Comparison of ENCODE assay signal across 8 cellular contexts in genomic region chr16:68528686-68529379, GRCh38. TPM values are rescaled to one million over a fixed set of nuclear protein-coding genes. Genes with fewer than 3 reads are reported as not detected.
DNase-seq lines count a peak whose midpoint lies in the region; ATAC-seq and TF ChIP-seq lines count a peak whose summit lies in the region.

No MANE protein-coding gene starts in this region.

- POLR2A ChIA-PET in HCT116 (lab: Charles Lee): no interaction called here

- RAD21 ChIA-PET in HCT116 (lab: Charles Lee; ENCODE audit: low non-redundant PET in 1 of 2, low total read pairs in 2 of 2, uncharacterized antibody in 2 of 2, unreplicated experiment in 2 of 2): interaction anchor here in 1 of 2 experiments (0.9 kb wide), 1 partner anchor 175 kb away, joined by 4 read pairs; no protein-coding TSS in a partner anchor

- H2AFZ ChIP-seq in HCT116 (ENCODE audit: low read depth, low read length, poor library complexity, severe bottlenecking) (peak overlapping the region; percentile 29), trophoblast cell (ENCODE audit: insufficient read depth, low read length, poor library complexity) (no peak overlapping the region)

- no peaks in the 10 kb centered on the region for H4K20me1 ChIP-seq in HCT116 (ENCODE audit: insufficient read depth)

- H4K91ac ChIP-seq in trophoblast cell (ENCODE audit: low read depth, low read length): no peak overlapping the region

- TF ChIP-seq POLR2A in HCT116 (IDR thresholded peaks at IDR 0.05; ENCODE audit: borderline replicate concordance, extremely low read depth, insufficient read depth, insufficient read length) (no peak), tibial nerve (IDR thresholded peaks at IDR 0.05) (no peak)

- no peak overlapping the region for H4K12ac ChIP-seq in trophoblast cell (ENCODE audit: low read depth, low read length)

- no peaks in the 10 kb centered on the region for H3K79me2 ChIP-seq in HCT116 (ENCODE audit: insufficient read depth, low read length)
- H3K79me2 ChIP-seq in trophoblast cell (ENCODE audit: control insufficient read depth, insufficient read depth, low read length, poor library complexity): no peaks in the 10 kb centered on the region

- H2BK120ac ChIP-seq in trophoblast cell (ENCODE audit: insufficient read depth, low read length, poor library complexity): no peak overlapping the region

- no peak overlapping the region for H3K4ac ChIP-seq in trophoblast cell (ENCODE audit: low read depth, low read length)

- H3K36me3 ChIP-seq in HCT116 (ENCODE audit: control insufficient read depth in 1 of 2, insufficient read depth in 2 of 2, low read length in 2 of 2): no peaks in the 10 kb centered on the region
- H3K36me3 ChIP-seq in trophoblast cell (ENCODE audit: control insufficient read depth in 1 of 2, insufficient read depth in 2 of 2, low read length in 2 of 2): no peaks in the 10 kb centered on the region
- peaks cover 0 to 8% (median 0%) of the 10 kb centered on the region in 3 donors for H3K36me3 ChIP-seq in tibial nerve

- BruUV-seq in HCT116 (replicated peaks; lab: Mats Ljungman, UMichigan): no TSS peak

- no peak overlapping the region for H3K4me3 ChIP-seq in HCT116 (replicated peaks in 1 of 2; ENCODE audit: low read depth in 1 of 2, low read length in 2 of 2)
- no peak overlapping the region for H3K4me3 ChIP-seq in trophoblast cell (ENCODE audit: low read depth, low read length)
- peak overlapping the region in 3 of 4 donors; percentile 8 to 40 (median 31) for H3K4me3 ChIP-seq in tibial nerve

- H3K27me3 ChIP-seq in HCT116 (ENCODE audit: insufficient read depth, low read length) (no peaks in the 10 kb centered on the region), trophoblast cell (ENCODE audit: insufficient read depth, low read length) (no peaks in the 10 kb centered on the region), tibial nerve (no peaks in the 10 kb centered on the region)

- H3K14ac ChIP-seq in trophoblast cell (ENCODE audit: low read length): no peak overlapping the region

- CTCF ChIA-PET in HCT116 (lab: Charles Lee): interaction anchor here (0.7 to 2.2 kb wide), 6 partner anchors 8 to 319 kb away, joined by 3 to 11 read pairs (median 3); no protein-coding TSS in a partner anchor

- peak; percentile 98 for TF ChIP-seq RAD21 in HCT116 (IDR thresholded peaks at IDR 0.05; ENCODE audit: low read depth)

- H3K27ac ChIP-seq in HCT116 (ENCODE audit: low read depth, low read length) (no peak overlapping the region), trophoblast cell (ENCODE audit: low read depth, low read length) (no peak overlapping the region), tibial nerve (peak overlapping the region in 2 of 4 donors; percentile 45 to 48)

- H3K9ac ChIP-seq in HCT116 (ENCODE audit: low read length): no peak overlapping the region
- H3K9ac ChIP-seq in trophoblast cell (ENCODE audit: low read length): no peak overlapping the region

- peak; percentile 57 for DNase-seq in DMS53 treated with DMSO at 0.1 percent for 48 hours (lab: John Stamatoyannopoulos, UW; ENCODE audit: unreplicated experiment)
- DNase-seq in HCT116 (ENCODE audit: low read depth, low spot score): peak; percentile 75
- peak; percentile 6 for DNase-seq in NCI-H1048 (lab: John Stamatoyannopoulos, UW)
- peak; percentile 80 for DNase-seq in SK-N-DZ (ENCODE audit: low spot score)
- peak; percentile 76 to 85 (median 82) for DNase-seq in activated naive CD4-positive, alpha-beta T cell (lab: John Stamatoyannopoulos, UW)
- DNase-seq in globus pallidus (ENCODE audit: low spot score): peak; percentile 79
- peak; percentile 74 to 91 for DNase-seq in trophoblast cell
- DNase-seq in tibial nerve (ENCODE audit: low spot score in 2 of 2): peak; percentile 73 to 85

- H3K9me3 ChIP-seq in HCT116 (ENCODE audit: control insufficient read depth in 1 of 2, insufficient read depth in 1 of 2, low read depth in 1 of 2, low read length in 2 of 2) (peaks cover 3 to 11% of the 10 kb centered on the region in 2 experiments; a peak in 1 of 4 replicates), trophoblast cell (ENCODE audit: insufficient read depth, low read depth, low read length) (peaks cover 2% of the 10 kb centered on the region), tibial nerve (peaks cover 0 to 3% (median 0%) of the 10 kb centered on the region in 4 donors)

- H3K4me2 ChIP-seq in HCT116 (ENCODE audit: low read length) (peak overlapping the region; percentile 31), trophoblast cell (ENCODE audit: low read length) (peak overlapping the region; percentile 39)

- no peak overlapping the region for H4K8ac ChIP-seq in trophoblast cell (ENCODE audit: low read depth, low read length)

- TF ChIP-seq CTCF in HCT116 (IDR thresholded peaks at IDR 0.05 in 2 of 3, conservative IDR thresholded peaks at IDR 0.05 in 1 of 3; ENCODE audit: borderline replicate concordance in 1 of 3, insufficient read depth in 1 of 3, low read depth in 2 of 3, low read length in 2 of 3): peak; percentile 66 to 98 (median 86)
- peak; percentile 89 to 95 (median 95) for TF ChIP-seq CTCF in tibial nerve (IDR thresholded peaks at IDR 0.05)

- ATAC-seq in HCT116: peak; percentile 92

- H2AK5ac ChIP-seq in trophoblast cell (ENCODE audit: low read length): no peak overlapping the region

- H3K4me1 ChIP-seq in HCT116 (ENCODE audit: control insufficient read depth in 1 of 2, insufficient read depth in 2 of 2, low read length in 2 of 2): peaks cover 10 to 23% of the 10 kb centered on the region in 2 experiments
- peaks cover 9 to 12% of the 10 kb centered on the region in 2 experiments for H3K4me1 ChIP-seq in trophoblast cell (ENCODE audit: control insufficient read depth in 1 of 2, insufficient read depth in 2 of 2, low read length in 2 of 2)
- peaks cover 0 to 24% (median 10%) of the 10 kb centered on the region in 4 donors for H3K4me1 ChIP-seq in tibial nerve

- no CpG with 5 or more reads among the region's 29 CpGs for WGBS in trophoblast cell (ENCODE audit: extremely low coverage, insufficient coverage, insufficient read length)
- WGBS in tibial nerve, 2 donors: 20 to 24% methylated on average over 28 to 29 of the region's 29 CpGs

- H3K23ac ChIP-seq in trophoblast cell (ENCODE audit: low read length): no peak overlapping the region

- intact Hi-C loops in HCT116 (cut with micrococcal nuclease): loop anchor here (2.0 to 10.0 kb wide), 4 partner anchors 178 to 596 kb away; partner anchors contain the start of gene TANGO6

- no peak overlapping the region for H3K18ac ChIP-seq in trophoblast cell (ENCODE audit: low read length)

- no peaks in the 10 kb centered on the region for H3K9me2 ChIP-seq in HCT116 (ENCODE audit: insufficient read depth)

- peaks cover 6% of the 10 kb centered on the region for H3K79me1 ChIP-seq in trophoblast cell (ENCODE audit: low read length)

- TF ChIP-seq EP300 in tibial nerve (IDR thresholded peaks at IDR 0.05): no peak

- no peak overlapping the region for H2BK12ac ChIP-seq in trophoblast cell (ENCODE audit: low read length)

- H2BK5ac ChIP-seq in trophoblast cell (ENCODE audit: low read depth, low read length, poor library complexity): no peak overlapping the region

TF ChIP-seq in HCT116, 20 proteins besides CTCF, POLR2A, EP300 and RAD21:
- TF ChIP-seq EZH2phosphoT487 (IDR thresholded peaks at IDR 0.05; ENCODE audit: borderline replicate concordance) (no peak), TCF7L2 (IDR thresholded peaks at IDR 0.05; ENCODE audit: borderline replicate concordance, extremely low read depth, insufficient read depth, insufficient read length) (no peak), REST (IDR thresholded peaks at IDR 0.05; ENCODE audit: low read depth) (no peak), CBX3 (IDR thresholded peaks at IDR 0.05; ENCODE audit: low read depth) (0 out of 2 replicates have a peak, but pooled peaks have one; percentile 56), FOSL1 (IDR thresholded peaks at IDR 0.05; ENCODE audit: low read depth) (no peak), ZNF274 (IDR thresholded peaks at IDR 0.05; ENCODE audit: low read depth, low read length) (no peak), CEBPB (IDR thresholded peaks at IDR 0.05; ENCODE audit: low read depth) (no peak), ELF1 (IDR thresholded peaks at IDR 0.05; ENCODE audit: borderline replicate concordance, low read depth) (no peak), YY1 (IDR thresholded peaks at IDR 0.05; ENCODE audit: extremely low read depth, insufficient replicate concordance, low read depth, low read length) (peak; percentile 21), EGR1 (IDR thresholded peaks at IDR 0.05; ENCODE audit: low read depth) (no peak), SIN3A (IDR thresholded peaks at IDR 0.05; ENCODE audit: low read depth) (no peak), MAX (IDR thresholded peaks at IDR 0.05) (peak; percentile 57)

RNA-seq across cellular contexts. Expression of gene ZFP90, which starts 10.3 kb away (rescaled TPM):
- 21.8 TPM for total RNA-seq in HCT116 (2021; ENCODE audit: unreplicated experiment)
- 10.4 and 11.6 TPM in 2 replicates for polyA plus RNA-seq in HCT116 (2012)
- 37.8 and 46.8 TPM in 2 replicates for polyA plus RNA-seq in SK-N-DZ (2014; cell fraction: cytosol; rRNA removed)
- 30.0 and 37.4 TPM in 2 replicates for polyA plus RNA-seq in SK-N-DZ (2014; cell fraction: nucleus; rRNA removed)
- 13.5 and 14.6 TPM in 2 replicates for polyA plus RNA-seq in trophoblast cell (2013)
- total RNA-seq in tibial nerve: 10 to 100 TPM; 32.1 to 66.9 (median 48.2) TPM

Comparison
In these comparisons a context has a peak if more than half of its experiments do, and no peak if none do; other contexts are left out.
1. DNase-seq: peak in every context shown above with its lines; median percentile 82 in activated naive CD4-positive, alpha-beta T cell; 82 in trophoblast cell; 80 in SK-N-DZ; 79 in globus pallidus; 79 in tibial nerve; 75 in HCT116; 57 in DMS53 treated with DMSO at 0.1 percent for 48 hours; 6 in NCI-H1048.
2. H3K4me3 ChIP-seq: peak in tibial nerve (3 of 4); none in HCT116 (0 of 2) and trophoblast cell (single experiment).